ENCODE assay signal across 1 cellular context in genomic region chr2:237434916-237435315, GRCh38.
TF ChIP-seq lines count a peak whose summit lies in the region.

No MANE protein-coding gene starts in this region.

TF ChIP-seq in K562, 482 proteins besides CTCF, POLR2A, EP300 and RAD21 (continued from another document and continues in another):
- no peak for TF ChIP-seq ZNF609 (CRISPR knock-in tag; IDR thresholded peaks at IDR 0.05; ENCODE audit: borderline replicate concordance)
- no peak for TF ChIP-seq ATF1 (CRISPR knock-in tag; IDR thresholded peaks at IDR 0.05)
- TF ChIP-seq ATF1 (tag; IDR thresholded peaks at IDR 0.05): no peak
- TF ChIP-seq ZBTB43 (CRISPR knock-in tag; IDR thresholded peaks at IDR 0.05): no peak
- peak; percentile 13 for TF ChIP-seq PRDM10 (IDR thresholded peaks at IDR 0.05; ENCODE audit: partially characterized antibody)
- TF ChIP-seq ZNF551 (CRISPR knock-in tag; IDR thresholded peaks at IDR 0.05): no peak
- TF ChIP-seq CHD7 (IDR thresholded peaks at IDR 0.05; ENCODE audit: low read depth, low read length): no peak
- TF ChIP-seq RFX7 (CRISPR knock-in tag; IDR thresholded peaks at IDR 0.05): no peak
- no peak for TF ChIP-seq ELF4 (CRISPR knock-in tag; IDR thresholded peaks at IDR 0.05)
- TF ChIP-seq ZNF699 (CRISPR knock-in tag; IDR thresholded peaks at IDR 0.05; ENCODE audit: insufficient replicate concordance): no peak
- TF ChIP-seq STAT6 (CRISPR knock-in tag; IDR thresholded peaks at IDR 0.05): no peak
